26 cellular contexts compared by ENCODE assay signal in genomic region chr3:136396916-136397315, GRCh38.
A peak's percentile ranks its signal among the peaks of the same experiment; 100 is the strongest.
DNase-seq lines count a peak whose midpoint lies in the region; ATAC-seq and TF ChIP-seq lines count a peak whose summit lies in the region.
"Had no signal": no experiment of that assay in that cellular context is flagged by ENCODE, and none has a peak within 500 bp of the region (broad histone marks: within the 10 kb centered on the region; RNA-seq: fewer than 3 reads in every experiment).

No MANE protein-coding gene starts in this region.

- DNase-seq in AG04450 (ENCODE audit: low read depth, low spot score), result peak; percentile 3
- DNase-seq in HFFc6, result peak; percentile 11
- peak; percentile 7 for DNase-seq in astrocyte of the hippocampus (ENCODE audit: low read depth, low spot score)
- peak; percentile 17 for DNase-seq in hepatic stellate cell (ENCODE audit: low spot score)
- no peak for DNase-seq in aorta
- DNase-seq in iPS-NIHi7 (ENCODE audit: extremely low spot score), result no peak
- DNase-seq in islet precursor cell, result no peak
- DNase-seq: activated CD4-positive, alpha-beta T cell treated with anti-CD3 and anti-CD28 coated beads, Interleukin-2, amount 50 U/mL, for 1 hour; activated CD8-positive, alpha-beta memory T cell treated with anti-CD3 and anti-CD28 coated beads, Interleukin-2, amount 50 U/mL, for 4 hours; activated effector memory CD4-positive, alpha-beta T cell treated with anti-CD3 and anti-CD28 coated beads, Interleukin-2, amount 50 U/mL, for 16 hours; CD8-positive, alpha-beta T cell; DMS79 treated with DMSO at 0.1 percent for 48 hours; dorsolateral prefrontal cortex; Kasumi-1; kidney glomerular epithelial cell; NCI-H1417; NCI-H2107; SK-N-SH; small intestine; stimulated activated naive B cell treated with anti-CD40 and anti-IgM and Interleukin-4, amounts not matched to agents 10 μg/mL and 1 μg/mL and 100 μg/mL, for 72 hours; testis had no signal

- H3K9me3 ChIP-seq in AG04450 (ENCODE audit: control insufficient read depth, insufficient read depth, low read length) (no peaks in the 10 kb centered on the region), aorta (ENCODE audit: control insufficient read depth, low read length) (no peaks in the 10 kb centered on the region)
- H3K9me3 ChIP-seq: gastroesophageal sphincter, prostate gland, SK-N-SH, testis had no signal

- intact Hi-C loops in aorta (cut with DNase I), result no loop called here

- H3K27ac ChIP-seq in AG04450 (ENCODE audit: low read depth, low read length) (no peak overlapping the region), aorta (ENCODE audit: low read depth in 1 of 2, low read length in 2 of 2) (no peak overlapping the region)
- H3K27ac ChIP-seq: gastroesophageal sphincter, prostate gland, testis, VCaP had no signal

- H3K4me3 ChIP-seq in AG04450 (ENCODE audit: low read depth, low read length) (no peak overlapping the region), aorta (ENCODE audit: low read length in 2 of 2) (no peak overlapping the region)
- H3K4me3 ChIP-seq: dorsolateral prefrontal cortex, gastroesophageal sphincter, lung, prostate gland, testis had no signal

- POLR2A ChIA-PET in AG04450 (lab: Yijun Ruan, JAX), result interaction anchor here (1.2 to 1.4 kb wide), 2 partner anchors 47 to 355 kb away, joined by 8 read pairs; partner anchors contain the start of gene STAG1

- no peak for TF ChIP-seq CTCF in AG04450 (IDR thresholded peaks at IDR 0.05; ENCODE audit: low read depth, low read length)
- TF ChIP-seq CTCF in HFFc6 (IDR thresholded peaks at IDR 0.05), result no peak

- no peak overlapping the region for H3K4me3 Mint-ChIP-seq in HFFc6
- H3K4me3 Mint-ChIP-seq: CD8-positive, alpha-beta T cell; stimulated activated naive B cell treated with anti-CD40 and anti-IgM and Interleukin-4, amounts not matched to agents 10 μg/mL and 1 μg/mL and 100 μg/mL, for 72 hours had no signal

- peaks cover 0 to 2% of the 10 kb centered on the region in 2 donors for H3K4me1 ChIP-seq in aorta (ENCODE audit: control insufficient read depth in 1 of 2, insufficient read depth in 2 of 2, low read length in 2 of 2)
- H3K4me1 ChIP-seq: gastroesophageal sphincter, prostate gland, testis had no signal

- H3K27me3 ChIP-seq in AG04450 (ENCODE audit: control insufficient read depth, insufficient read depth, low read length), result no peaks in the 10 kb centered on the region
- H3K27me3 ChIP-seq in aorta (ENCODE audit: control insufficient read depth in 1 of 2, insufficient read depth in 2 of 2, low read length in 1 of 2), result no peaks in the 10 kb centered on the region
- H3K27me3 ChIP-seq: dorsolateral prefrontal cortex, gastroesophageal sphincter, testis had no signal

- no peaks in the 10 kb centered on the region for H3K36me3 ChIP-seq in aorta (ENCODE audit: control insufficient read depth in 1 of 2, insufficient read depth in 2 of 2, low read length in 1 of 2)
- H3K36me3 ChIP-seq: prostate gland had no signal

- H3K27ac Mint-ChIP-seq in HFFc6, result peak overlapping the region; percentile 51
- H3K27ac Mint-ChIP-seq: CD8-positive, alpha-beta T cell; stimulated activated naive B cell treated with anti-CD40 and anti-IgM and Interleukin-4, amounts not matched to agents 10 μg/mL and 1 μg/mL and 100 μg/mL, for 72 hours had no signal

- no peak for ATAC-seq in aorta (ENCODE audit: low FRiP score)
- no peak for ATAC-seq in HG02870 (IDR thresholded peaks at IDR 0.05; ENCODE audit: unreplicated experiment)
- ATAC-seq: CD8-positive, alpha-beta T cell; gastroesophageal sphincter; stimulated activated naive B cell treated with anti-CD40 and anti-IgM and Interleukin-4, amounts not matched to agents 10 μg/mL and 1 μg/mL and 100 μg/mL, for 72 hours had no signal

- H3K4me1 Mint-ChIP-seq in HFFc6 (ENCODE audit: low read depth), result peaks cover 13% of the 10 kb centered on the region
- H3K4me1 Mint-ChIP-seq: stimulated activated naive B cell treated with anti-CD40 and anti-IgM and Interleukin-4, amounts not matched to agents 10 μg/mL and 1 μg/mL and 100 μg/mL, for 72 hours had no signal

- no peaks in the 10 kb centered on the region for H3K36me3 Mint-ChIP-seq in HFFc6 (ENCODE audit: low read depth)

- no peaks in the 10 kb centered on the region for H3K9me3 Mint-ChIP-seq in HFFc6
- H3K9me3 Mint-ChIP-seq: CD8-positive, alpha-beta T cell; stimulated activated naive B cell treated with anti-CD40 and anti-IgM and Interleukin-4, amounts not matched to agents 10 μg/mL and 1 μg/mL and 100 μg/mL, for 72 hours had no signal

- peaks cover 2% of the 10 kb centered on the region; the same call in 1 of the 2 replicates for H3K27me3 Mint-ChIP-seq in HFFc6 (ENCODE audit: insufficient read depth)
- H3K27me3 Mint-ChIP-seq: stimulated activated naive B cell treated with anti-CD40 and anti-IgM and Interleukin-4, amounts not matched to agents 10 μg/mL and 1 μg/mL and 100 μg/mL, for 72 hours had no signal

- CTCF ChIA-PET in AG04450 (lab: Charles Lee), result interaction anchor here (0.7 to 1.8 kb wide), 5 partner anchors 45 to 1933 kb away, joined by 3 to 13 read pairs (median 3); partner anchors contain the start of genes NME9 and STAG1

Comparison
In these comparisons a context has a peak if more than half of its experiments do, and no peak if none do; other contexts are left out.
1. DNase-seq: peak in AG04450 (single experiment), HFFc6 (single experiment), astrocyte of the hippocampus (single experiment) and hepatic stellate cell (single experiment); none in aorta (0 of 2), iPS-NIHi7 (single experiment) and islet precursor cell (single experiment).